1 cellular context compared by ENCODE assay signal in the genomic region with DNA sequence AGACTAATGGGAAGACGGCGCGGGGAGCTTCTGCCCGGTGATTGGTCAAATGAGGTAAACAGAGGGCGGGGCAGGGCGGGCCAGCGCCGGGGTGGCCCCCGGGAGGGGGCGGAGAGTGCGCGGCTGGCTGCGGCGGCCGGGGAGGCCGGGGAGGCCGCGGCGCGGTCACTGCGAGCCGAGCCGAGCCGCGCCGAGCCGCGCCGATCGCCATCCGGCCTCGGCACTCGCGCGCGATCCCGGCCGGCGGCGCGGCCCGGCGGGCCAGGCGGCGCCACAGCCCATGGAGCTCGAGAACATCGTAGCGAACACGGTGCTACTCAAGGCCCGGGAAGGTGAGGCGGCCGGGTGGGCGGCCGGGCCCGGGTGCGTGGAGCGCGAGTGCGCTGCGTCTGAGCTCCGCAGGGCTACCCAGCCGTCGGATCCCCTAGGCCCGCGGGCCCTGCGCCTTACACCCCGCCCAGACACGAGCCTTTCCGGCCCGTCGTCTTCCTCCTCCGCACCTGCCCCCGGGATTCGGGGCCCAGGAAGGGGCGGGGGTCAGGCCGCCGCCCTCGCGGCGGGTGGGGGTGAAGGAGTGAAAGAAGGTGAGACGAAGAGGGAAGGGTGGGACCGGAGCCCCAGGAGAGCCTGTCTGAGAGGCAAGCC.
A peak's percentile ranks its signal among the peaks of the same experiment; 100 is the strongest.
TF ChIP-seq lines count a peak whose summit lies in the region.

A gene (plus strand): TSS at position 111 of the 645 bp plus-strand sequence. CDS start 170 bp downstream, at position 281.

TF ChIP-seq in K562, 482 proteins besides CTCF, POLR2A, EP300 and RAD21 (continued from another document and continues in another):
- TF ChIP-seq, protein P1, sequence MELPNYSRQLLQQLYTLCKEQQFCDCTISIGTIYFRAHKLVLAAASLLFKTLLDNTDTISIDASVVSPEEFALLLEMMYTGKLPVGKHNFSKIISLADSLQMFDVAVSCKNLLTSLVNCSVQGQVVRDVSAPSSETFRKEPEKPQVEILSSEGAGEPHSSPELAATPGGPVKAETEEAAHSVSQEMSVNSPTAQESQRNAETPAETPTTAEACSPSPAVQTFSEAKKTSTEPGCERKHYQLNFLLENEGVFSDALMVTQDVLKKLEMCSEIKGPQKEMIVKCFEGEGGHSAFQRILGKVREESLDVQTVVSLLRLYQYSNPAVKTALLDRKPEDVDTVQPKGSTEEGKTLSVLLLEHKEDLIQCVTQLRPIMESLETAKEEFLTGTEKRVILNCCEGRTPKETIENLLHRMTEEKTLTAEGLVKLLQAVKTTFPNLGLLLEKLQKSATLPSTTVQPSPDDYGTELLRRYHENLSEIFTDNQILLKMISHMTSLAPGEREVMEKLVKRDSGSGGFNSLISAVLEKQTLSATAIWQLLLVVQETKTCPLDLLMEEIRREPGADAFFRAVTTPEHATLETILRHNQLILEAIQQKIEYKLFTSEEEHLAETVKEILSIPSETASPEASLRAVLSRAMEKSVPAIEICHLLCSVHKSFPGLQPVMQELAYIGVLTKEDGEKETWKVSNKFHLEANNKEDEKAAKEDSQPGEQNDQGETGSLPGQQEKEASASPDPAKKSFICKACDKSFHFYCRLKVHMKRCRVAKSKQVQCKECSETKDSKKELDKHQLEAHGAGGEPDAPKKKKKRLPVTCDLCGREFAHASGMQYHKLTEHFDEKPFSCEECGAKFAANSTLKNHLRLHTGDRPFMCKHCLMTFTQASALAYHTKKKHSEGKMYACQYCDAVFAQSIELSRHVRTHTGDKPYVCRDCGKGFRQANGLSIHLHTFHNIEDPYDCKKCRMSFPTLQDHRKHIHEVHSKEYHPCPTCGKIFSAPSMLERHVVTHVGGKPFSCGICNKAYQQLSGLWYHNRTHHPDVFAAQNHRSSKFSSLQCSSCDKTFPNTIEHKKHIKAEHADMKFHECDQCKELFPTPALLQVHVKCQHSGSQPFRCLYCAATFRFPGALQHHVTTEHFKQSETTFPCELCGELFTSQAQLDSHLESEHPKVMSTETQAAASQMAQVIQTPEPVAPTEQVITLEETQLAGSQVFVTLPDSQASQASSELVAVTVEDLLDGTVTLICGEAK (IDR thresholded peaks at IDR 0.05), result no peak; the same call in 1 of the 2 replicates
- TF ChIP-seq, protein P1 (CRISPR knock-in tag; IDR thresholded peaks at IDR 0.05), result no peak
- TF ChIP-seq, protein P2, sequence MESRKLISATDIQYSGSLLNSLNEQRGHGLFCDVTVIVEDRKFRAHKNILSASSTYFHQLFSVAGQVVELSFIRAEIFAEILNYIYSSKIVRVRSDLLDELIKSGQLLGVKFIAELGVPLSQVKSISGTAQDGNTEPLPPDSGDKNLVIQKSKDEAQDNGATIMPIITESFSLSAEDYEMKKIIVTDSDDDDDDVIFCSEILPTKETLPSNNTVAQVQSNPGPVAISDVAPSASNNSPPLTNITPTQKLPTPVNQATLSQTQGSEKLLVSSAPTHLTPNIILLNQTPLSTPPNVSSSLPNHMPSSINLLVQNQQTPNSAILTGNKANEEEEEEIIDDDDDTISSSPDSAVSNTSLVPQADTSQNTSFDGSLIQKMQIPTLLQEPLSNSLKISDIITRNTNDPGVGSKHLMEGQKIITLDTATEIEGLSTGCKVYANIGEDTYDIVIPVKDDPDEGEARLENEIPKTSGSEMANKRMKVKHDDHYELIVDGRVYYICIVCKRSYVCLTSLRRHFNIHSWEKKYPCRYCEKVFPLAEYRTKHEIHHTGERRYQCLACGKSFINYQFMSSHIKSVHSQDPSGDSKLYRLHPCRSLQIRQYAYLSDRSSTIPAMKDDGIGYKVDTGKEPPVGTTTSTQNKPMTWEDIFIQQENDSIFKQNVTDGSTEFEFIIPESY (CRISPR knock-in tag; IDR thresholded peaks at IDR 0.05), result peak; percentile 57; the same call in 1 of the 2 replicates
- TF ChIP-seq GABPB2 (CRISPR knock-in tag; conservative IDR thresholded peaks at IDR 0.05) (no peak), SIN3A (IDR thresholded peaks at IDR 0.05; ENCODE audit: borderline replicate concordance in 2 of 2, control insufficient read depth in 1 of 2, low read depth in 2 of 2, low read length in 2 of 2) (0 out of 4 replicates have a peak, but pooled peaks of 1 of the 2 experiments have one; percentile 50), ZNF121 (CRISPR knock-in tag; conservative IDR thresholded peaks at IDR 0.05) (no peak), ZNF124 (CRISPR knock-in tag; IDR thresholded peaks at IDR 0.05) (no peak), MCM3 (IDR thresholded peaks at IDR 0.05) (no peak), JUN (IDR thresholded peaks at IDR 0.05; ENCODE audit: borderline replicate concordance, low read depth, low read length) (no peak), JUN (CRISPR knock-in tag; IDR thresholded peaks at IDR 0.05; ENCODE audit: borderline replicate concordance) (no peak), ZNF165 (CRISPR knock-in tag; IDR thresholded peaks at IDR 0.05; ENCODE audit: borderline replicate concordance) (no peak), ZNF274 (IDR thresholded peaks at IDR 0.05; ENCODE audit: borderline replicate concordance, low read depth, low read length) (no peak), SOX6 (IDR thresholded peaks at IDR 0.05) (no peak), POLR2B (IDR thresholded peaks at IDR 0.05; ENCODE audit: low read depth, partially characterized antibody) (no peak), EGR1 (conservative IDR thresholded peaks at IDR 0.05) (peak; percentile 85), RBM34 (IDR thresholded peaks at IDR 0.05; ENCODE audit: borderline replicate concordance, insufficient read depth, low read length) (no peak), KLF16 (IDR thresholded peaks at IDR 0.05) (no peak), NR4A1 (CRISPR knock-in tag; IDR thresholded peaks at IDR 0.05) (no peak), NR4A1 (tag; IDR thresholded peaks at IDR 0.05) (no peak), RBBP5 (IDR thresholded peaks at IDR 0.05; ENCODE audit: borderline replicate concordance, insufficient read depth, low read length, poor library complexity, severe bottlenecking) (peak; percentile 75)
- TF ChIP-seq, protein P3, sequence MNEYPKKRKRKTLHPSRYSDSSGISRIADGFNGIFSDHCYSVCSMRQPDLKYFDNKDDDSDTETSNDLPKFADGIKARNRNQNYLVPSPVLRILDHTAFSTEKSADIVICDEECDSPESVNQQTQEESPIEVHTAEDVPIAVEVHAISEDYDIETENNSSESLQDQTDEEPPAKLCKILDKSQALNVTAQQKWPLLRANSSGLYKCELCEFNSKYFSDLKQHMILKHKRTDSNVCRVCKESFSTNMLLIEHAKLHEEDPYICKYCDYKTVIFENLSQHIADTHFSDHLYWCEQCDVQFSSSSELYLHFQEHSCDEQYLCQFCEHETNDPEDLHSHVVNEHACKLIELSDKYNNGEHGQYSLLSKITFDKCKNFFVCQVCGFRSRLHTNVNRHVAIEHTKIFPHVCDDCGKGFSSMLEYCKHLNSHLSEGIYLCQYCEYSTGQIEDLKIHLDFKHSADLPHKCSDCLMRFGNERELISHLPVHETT (CRISPR knock-in tag; conservative IDR thresholded peaks at IDR 0.05 in 1 of 2, IDR thresholded peaks at IDR 0.05 in 1 of 2), result no peak
- TF ChIP-seq, protein P4, sequence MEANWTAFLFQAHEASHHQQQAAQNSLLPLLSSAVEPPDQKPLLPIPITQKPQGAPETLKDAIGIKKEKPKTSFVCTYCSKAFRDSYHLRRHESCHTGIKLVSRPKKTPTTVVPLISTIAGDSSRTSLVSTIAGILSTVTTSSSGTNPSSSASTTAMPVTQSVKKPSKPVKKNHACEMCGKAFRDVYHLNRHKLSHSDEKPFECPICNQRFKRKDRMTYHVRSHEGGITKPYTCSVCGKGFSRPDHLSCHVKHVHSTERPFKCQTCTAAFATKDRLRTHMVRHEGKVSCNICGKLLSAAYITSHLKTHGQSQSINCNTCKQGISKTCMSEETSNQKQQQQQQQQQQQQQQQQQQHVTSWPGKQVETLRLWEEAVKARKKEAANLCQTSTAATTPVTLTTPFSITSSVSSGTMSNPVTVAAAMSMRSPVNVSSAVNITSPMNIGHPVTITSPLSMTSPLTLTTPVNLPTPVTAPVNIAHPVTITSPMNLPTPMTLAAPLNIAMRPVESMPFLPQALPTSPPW (CRISPR knock-in tag; IDR thresholded peaks at IDR 0.05), result peak; percentile 84
- TF ChIP-seq, protein P5, sequence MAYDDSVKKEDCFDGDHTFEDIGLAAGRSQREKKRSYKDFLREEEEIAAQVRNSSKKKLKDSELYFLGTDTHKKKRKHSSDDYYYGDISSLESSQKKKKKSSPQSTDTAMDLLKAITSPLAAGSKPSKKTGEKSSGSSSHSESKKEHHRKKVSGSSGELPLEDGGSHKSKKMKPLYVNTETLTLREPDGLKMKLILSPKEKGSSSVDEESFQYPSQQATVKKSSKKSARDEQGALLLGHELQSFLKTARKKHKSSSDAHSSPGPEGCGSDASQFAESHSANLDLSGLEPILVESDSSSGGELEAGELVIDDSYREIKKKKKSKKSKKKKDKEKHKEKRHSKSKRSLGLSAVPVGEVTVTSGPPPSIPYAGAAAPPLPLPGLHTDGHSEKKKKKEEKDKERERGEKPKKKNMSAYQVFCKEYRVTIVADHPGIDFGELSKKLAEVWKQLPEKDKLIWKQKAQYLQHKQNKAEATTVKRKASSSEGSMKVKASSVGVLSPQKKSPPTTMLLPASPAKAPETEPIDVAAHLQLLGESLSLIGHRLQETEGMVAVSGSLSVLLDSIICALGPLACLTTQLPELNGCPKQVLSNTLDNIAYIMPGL (CRISPR knock-in tag; IDR thresholded peaks at IDR 0.05), result no peak
- TF ChIP-seq, protein P6, sequence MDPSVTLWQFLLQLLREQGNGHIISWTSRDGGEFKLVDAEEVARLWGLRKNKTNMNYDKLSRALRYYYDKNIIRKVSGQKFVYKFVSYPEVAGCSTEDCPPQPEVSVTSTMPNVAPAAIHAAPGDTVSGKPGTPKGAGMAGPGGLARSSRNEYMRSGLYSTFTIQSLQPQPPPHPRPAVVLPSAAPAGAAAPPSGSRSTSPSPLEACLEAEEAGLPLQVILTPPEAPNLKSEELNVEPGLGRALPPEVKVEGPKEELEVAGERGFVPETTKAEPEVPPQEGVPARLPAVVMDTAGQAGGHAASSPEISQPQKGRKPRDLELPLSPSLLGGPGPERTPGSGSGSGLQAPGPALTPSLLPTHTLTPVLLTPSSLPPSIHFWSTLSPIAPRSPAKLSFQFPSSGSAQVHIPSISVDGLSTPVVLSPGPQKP (CRISPR knock-in tag; IDR thresholded peaks at IDR 0.05), result no peak
- TF ChIP-seq, protein P7, sequence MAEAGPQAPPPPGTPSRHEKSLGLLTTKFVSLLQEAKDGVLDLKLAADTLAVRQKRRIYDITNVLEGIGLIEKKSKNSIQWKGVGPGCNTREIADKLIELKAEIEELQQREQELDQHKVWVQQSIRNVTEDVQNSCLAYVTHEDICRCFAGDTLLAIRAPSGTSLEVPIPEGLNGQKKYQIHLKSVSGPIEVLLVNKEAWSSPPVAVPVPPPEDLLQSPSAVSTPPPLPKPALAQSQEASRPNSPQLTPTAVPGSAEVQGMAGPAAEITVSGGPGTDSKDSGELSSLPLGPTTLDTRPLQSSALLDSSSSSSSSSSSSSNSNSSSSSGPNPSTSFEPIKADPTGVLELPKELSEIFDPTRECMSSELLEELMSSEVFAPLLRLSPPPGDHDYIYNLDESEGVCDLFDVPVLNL (CRISPR knock-in tag; IDR thresholded peaks at IDR 0.05; ENCODE audit: low read depth), result no peak
- TF ChIP-seq, protein P8, sequence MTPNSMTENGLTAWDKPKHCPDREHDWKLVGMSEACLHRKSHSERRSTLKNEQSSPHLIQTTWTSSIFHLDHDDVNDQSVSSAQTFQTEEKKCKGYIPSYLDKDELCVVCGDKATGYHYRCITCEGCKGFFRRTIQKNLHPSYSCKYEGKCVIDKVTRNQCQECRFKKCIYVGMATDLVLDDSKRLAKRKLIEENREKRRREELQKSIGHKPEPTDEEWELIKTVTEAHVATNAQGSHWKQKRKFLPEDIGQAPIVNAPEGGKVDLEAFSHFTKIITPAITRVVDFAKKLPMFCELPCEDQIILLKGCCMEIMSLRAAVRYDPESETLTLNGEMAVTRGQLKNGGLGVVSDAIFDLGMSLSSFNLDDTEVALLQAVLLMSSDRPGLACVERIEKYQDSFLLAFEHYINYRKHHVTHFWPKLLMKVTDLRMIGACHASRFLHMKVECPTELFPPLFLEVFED (CRISPR knock-in tag; conservative IDR thresholded peaks at IDR 0.05), result no peak
